Comparison of ENCODE assay signal across 11 cellular contexts in the genomic region with DNA sequence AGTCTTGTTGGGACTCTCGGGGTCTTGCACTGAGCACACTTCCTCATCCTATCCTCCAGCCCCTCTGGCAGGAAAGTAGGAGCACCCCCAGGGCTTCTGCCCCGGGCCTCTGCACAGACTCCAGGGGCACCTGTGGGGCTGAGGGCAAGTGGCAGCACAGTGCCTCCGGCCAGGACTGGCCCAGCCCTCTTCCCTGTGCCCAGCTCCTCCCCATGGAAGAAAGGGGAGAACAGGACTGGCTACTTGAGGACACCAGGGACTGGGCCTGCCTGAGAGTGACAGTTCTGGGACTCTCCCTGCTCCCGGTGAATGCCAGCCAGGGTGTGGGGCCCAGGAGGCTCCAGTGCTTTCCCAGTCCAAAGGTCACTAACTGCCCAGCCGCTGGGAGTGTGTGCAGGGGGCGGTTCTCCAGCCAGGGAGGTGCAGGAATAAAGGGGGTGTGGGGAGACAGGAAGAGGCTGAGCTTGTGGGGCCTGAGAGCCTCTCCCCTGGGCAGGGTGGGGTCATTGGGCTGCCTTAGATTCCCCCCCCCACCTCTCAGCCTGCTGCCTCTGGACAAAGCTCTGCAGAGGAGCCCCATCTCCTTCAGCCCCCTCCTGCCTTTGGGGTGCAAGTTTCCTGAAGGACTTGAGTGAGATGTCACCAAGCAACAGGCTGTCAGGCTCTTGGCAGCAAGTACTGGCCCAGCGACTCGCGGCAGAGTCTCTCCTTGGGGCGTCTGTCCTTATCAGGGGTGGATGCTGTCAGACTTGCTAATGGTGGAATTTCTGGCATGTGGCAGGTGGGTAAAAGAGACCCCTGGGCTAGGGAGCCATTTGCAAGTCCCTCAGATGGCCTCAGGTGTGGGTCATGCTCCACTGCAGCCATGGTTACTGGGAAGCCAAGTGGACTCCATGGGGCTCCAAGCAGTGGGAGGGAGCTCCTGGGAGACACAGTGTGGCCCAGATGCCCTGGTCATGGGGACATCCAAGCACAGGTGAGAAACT. TPM values are rescaled to one million over a fixed set of nuclear protein-coding genes. Genes with fewer than 3 reads are reported as not detected.
DNase-seq lines count a peak whose midpoint lies in the region; ATAC-seq and TF ChIP-seq lines count a peak whose summit lies in the region.
"Had no signal": no experiment of that assay in that cellular context is flagged by ENCODE, and none has a peak within 500 bp of the region (broad histone marks: within the 10 kb centered on the region; RNA-seq: fewer than 3 reads in every experiment).

No MANE protein-coding gene starts in this region.

- no peaks in the 10 kb centered on the region for H3K9me3 ChIP-seq in parathyroid adenoma (ENCODE audit: control insufficient read depth, low read length)
- no peaks in the 10 kb centered on the region for H3K9me3 ChIP-seq in T-helper 17 cell (ENCODE audit: control insufficient read depth, low read length, poor library complexity, severe bottlenecking)
- no peaks in the 10 kb centered on the region for H3K9me3 ChIP-seq in HAP-1
- H3K9me3 ChIP-seq: thoracic aorta had no signal

- no peak overlapping the region for H3K27ac Mint-ChIP-seq in T-helper 17 cell

- H3K36me3 Mint-ChIP-seq in T-helper 17 cell (ENCODE audit: low read depth): no peaks in the 10 kb centered on the region

- peaks cover 12% of the 10 kb centered on the region for H3K4me1 ChIP-seq in parathyroid adenoma
- no peaks in the 10 kb centered on the region for H3K4me1 ChIP-seq in HAP-1

- in situ Hi-C loops in HAP-1 (cut with MboI; ENCODE audit: low sequenced_read_pairs): no loop called here

- H3K4me1 Mint-ChIP-seq in T-helper 17 cell: peaks cover 25% of the 10 kb centered on the region

- no peaks in the 10 kb centered on the region for H3K79me2 ChIP-seq in parathyroid adenoma

- DNase-seq in EH (ENCODE audit: low read depth) (peak; percentile 37), NCI-H69 (lab: John Stamatoyannopoulos, UW) (peak; percentile 66), fibroblast of villous mesenchyme (ENCODE audit: low read depth) (peak; percentile 45), OCI-M2 (lab: John Stamatoyannopoulos, UW; ENCODE audit: unreplicated experiment) (no peak), SKM-1 treated with dmso at 0.1 percent for 144 hours (lab: John Stamatoyannopoulos, UW; ENCODE audit: unreplicated experiment) (no peak), T-helper 17 cell (no peak), HAP-1 (ENCODE audit: low spot score in 2 of 2) (no peak)
- DNase-seq: GF-D8, NCI-H1436 treated with DMSO at 0.1 percent for 48 hours had no signal

- H3K27me3 ChIP-seq in parathyroid adenoma (ENCODE audit: control insufficient read depth, insufficient read depth, low read length) (no peaks in the 10 kb centered on the region), HAP-1 (ENCODE audit: low read depth) (no peaks in the 10 kb centered on the region)

- no peak for ATAC-seq in T-helper 17 cell

- H2AFZ ChIP-seq in parathyroid adenoma: peak overlapping the region; percentile 77

- no peaks in the 10 kb centered on the region for H3K36me3 ChIP-seq in parathyroid adenoma (ENCODE audit: control insufficient read depth, insufficient read depth, low read length)
- no peaks in the 10 kb centered on the region for H3K36me3 ChIP-seq in HAP-1 (replicated peaks)
- H3K36me3 ChIP-seq: thoracic aorta had no signal

- H3K4me3 Mint-ChIP-seq in T-helper 17 cell: no peak overlapping the region

- H3K9ac ChIP-seq in parathyroid adenoma: no peak overlapping the region

- no peaks in the 10 kb centered on the region for H3K27me3 Mint-ChIP-seq in T-helper 17 cell

- H3K4me2 ChIP-seq in parathyroid adenoma (ENCODE audit: low read length): no peak overlapping the region

- H3K27ac ChIP-seq in parathyroid adenoma: no peak overlapping the region
- H3K27ac ChIP-seq: thoracic aorta had no signal

- H3K4me3 ChIP-seq in fibroblast of villous mesenchyme (ENCODE audit: low read depth, low read length): no peak overlapping the region
- H3K4me3 ChIP-seq in parathyroid adenoma (ENCODE audit: low read depth, low read length): no peak overlapping the region
- H3K4me3 ChIP-seq in HAP-1: no peak overlapping the region
- H3K4me3 ChIP-seq: thoracic aorta had no signal

- TF ChIP-seq CTCF in fibroblast of villous mesenchyme (IDR thresholded peaks at IDR 0.05; ENCODE audit: insufficient read depth, low read depth, low read length) (no peak), parathyroid adenoma (IDR thresholded peaks at IDR 0.05) (no peak)

RNA-seq across cellular contexts. Expression of a gene that starts 19.1 kb away (rescaled TPM):
- total RNA-seq in fibroblast of villous mesenchyme (29.3 and 35.4 TPM in 2 replicates), T-helper 17 cell (100 to 1,000 TPM; 129 to 138 TPM)

Comparison
In these comparisons a context has a peak if more than half of its experiments do, and no peak if none do; other contexts are left out.
1. DNase-seq: peak in EH (single experiment), NCI-H69 (single experiment) and fibroblast of villous mesenchyme (single experiment); none in OCI-M2 (single experiment), SKM-1 treated with dmso at 0.1 percent for 144 hours (single experiment), T-helper 17 cell (0 of 3) and HAP-1 (0 of 2).